In the genomic region with DNA sequence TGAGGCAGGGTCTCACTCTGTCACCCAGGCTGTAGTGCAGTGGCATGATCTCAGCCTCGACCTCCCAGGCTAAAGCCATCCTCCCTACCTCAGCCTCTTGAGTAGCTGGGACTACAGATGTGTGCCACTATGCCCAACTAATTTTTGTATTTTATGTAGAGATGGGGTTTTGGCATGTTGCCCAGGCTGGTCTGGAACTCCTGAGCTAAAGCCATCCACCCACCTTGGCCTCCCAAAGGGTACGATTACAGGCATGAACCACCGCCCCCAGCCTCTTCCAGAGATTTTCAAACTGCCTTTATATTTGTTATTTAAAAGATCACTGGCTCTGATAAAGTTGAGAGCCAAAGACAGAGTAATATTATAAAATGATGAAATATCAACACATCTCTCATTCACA, we compare ENCODE assay signal across 1 cellular context.
A peak's percentile ranks its signal among the peaks of the same experiment; 100 is the strongest.
TF ChIP-seq lines count a peak whose summit lies in the region.

No MANE protein-coding gene starts in this region.

TF ChIP-seq in HEK293, 187 proteins besides CTCF, POLR2A, EP300 and RAD21 (continued from another document):
- TF ChIP-seq MEIS1 (CRISPR knock-in tag; IDR thresholded peaks at IDR 0.05; ENCODE audit: borderline replicate concordance) (no peak), ZNF561 (tag by site-specific recombination; IDR thresholded peaks at IDR 0.05; ENCODE audit: borderline replicate concordance) (no peak), ZNF175 (tag by site-specific recombination; IDR thresholded peaks at IDR 0.05) (no peak), ZNF391 (tag by site-specific recombination; IDR thresholded peaks at IDR 0.05; ENCODE audit: borderline replicate concordance, low read depth) (no peak), ZNF530 (tag by site-specific recombination; IDR thresholded peaks at IDR 0.05; ENCODE audit: low read depth) (no peak), ZNF677 (tag by site-specific recombination; IDR thresholded peaks at IDR 0.05) (no peak), ZFHX2 (tag by site-specific recombination; conservative IDR thresholded peaks at IDR 0.05) (peak; percentile 67)
TF ChIP-seq in HEK293: peak in this region for 4.
